19 cellular contexts compared by ENCODE assay signal in the genomic region with DNA sequence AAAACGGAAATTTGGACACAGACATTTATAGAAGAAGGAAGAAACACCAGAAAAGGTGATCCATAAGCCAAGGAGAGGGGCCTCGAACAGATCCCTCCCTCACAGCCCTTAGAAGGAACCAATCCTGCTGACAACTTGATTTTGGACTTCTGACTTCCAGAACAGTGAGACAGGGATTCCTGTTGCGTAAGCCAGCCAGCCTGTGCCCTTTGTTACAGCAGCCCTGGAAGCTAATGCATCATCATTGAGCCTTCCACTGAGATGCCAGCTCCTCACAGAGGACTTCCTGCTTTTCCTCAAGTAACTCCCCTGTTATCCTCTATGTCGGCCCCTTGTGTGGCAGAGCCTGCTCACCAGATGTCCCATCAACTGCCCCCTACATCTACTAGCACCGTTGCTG.
"Had no signal": no experiment of that assay in that cellular context is flagged by ENCODE, and none has a peak within 500 bp of the region (broad histone marks: within the 10 kb centered on the region; RNA-seq: fewer than 3 reads in every experiment).

No MANE protein-coding gene starts in this region.

- H3K4me3 Mint-ChIP-seq: activated CD4-positive, alpha-beta memory T cell treated with anti-CD3 and anti-CD28 coated beads for 36 hours; activated T-helper 1 cell treated with anti-CD3 and anti-CD28 coated beads, Interleukin-12 subunit alpha, Interleukin-12 subunit beta, Interleukin-2, Interleukin-4 antibody, amounts not matched to agents 30 ng/mL and 10 ng/mL and 1 ng/mL, durations not matched to agents 14 hours and 24 hours and 36 hours; naive thymus-derived CD8-positive, alpha-beta T cell; stimulated activated effector memory CD8-positive, alpha-beta T cell treated with anti-CD3 and anti-CD28 coated beads, Interleukin-12 subunit alpha, Interleukin-12 subunit beta, amount 100 ng/mL, for 72 hours had no signal

- H3K36me3 ChIP-seq: ascending aorta, cardiac muscle cell, colonic mucosa, thyroid gland, uterus had no signal

- ATAC-seq: activated CD4-positive, CD25-positive, alpha-beta regulatory T cell treated with anti-CD3 and anti-CD28 coated beads, Interleukin-2, amount 50 U/mL, for 24 hours; foreskin keratinocyte; left cardiac atrium; mucosa of descending colon; naive thymus-derived CD8-positive, alpha-beta T cell; right cardiac atrium; stimulated activated effector memory CD8-positive, alpha-beta T cell treated with anti-CD3 and anti-CD28 coated beads, Interleukin-12 subunit alpha, Interleukin-12 subunit beta, amount 100 ng/mL, for 72 hours had no signal

- H3K4me1 Mint-ChIP-seq: stimulated activated effector memory CD8-positive, alpha-beta T cell treated with anti-CD3 and anti-CD28 coated beads, Interleukin-12 subunit alpha, Interleukin-12 subunit beta, amount 100 ng/mL, for 72 hours had no signal

- H3K4me3 ChIP-seq: ascending aorta, cardiac muscle cell, colonic mucosa, lung, mucosa of descending colon, smooth muscle cell, thyroid gland, uterus had no signal

- H3K27ac ChIP-seq: ascending aorta, cardiac muscle cell, colonic mucosa, foreskin keratinocyte, thyroid gland, uterus had no signal

- H3K27ac Mint-ChIP-seq: activated CD4-positive, alpha-beta memory T cell treated with anti-CD3 and anti-CD28 coated beads for 36 hours; activated T-helper 1 cell treated with anti-CD3 and anti-CD28 coated beads, Interleukin-12 subunit alpha, Interleukin-12 subunit beta, Interleukin-2, Interleukin-4 antibody, amounts not matched to agents 30 ng/mL and 10 ng/mL and 1 ng/mL, durations not matched to agents 14 hours and 24 hours and 36 hours; stimulated activated effector memory CD8-positive, alpha-beta T cell treated with anti-CD3 and anti-CD28 coated beads, Interleukin-12 subunit alpha, Interleukin-12 subunit beta, amount 100 ng/mL, for 72 hours had no signal

- H3K4me1 ChIP-seq: ascending aorta, colonic mucosa, foreskin keratinocyte, thyroid gland, uterus had no signal

- H3K9me3 ChIP-seq: ascending aorta, colonic mucosa, mucosa of descending colon, thyroid gland, uterus had no signal

- H3K27me3 ChIP-seq: ascending aorta, cardiac muscle cell, colonic mucosa, foreskin keratinocyte, thyroid gland, uterus had no signal

- DNase-seq: activated CD4-positive, alpha-beta memory T cell treated with anti-CD3 and anti-CD28 coated beads for 36 hours; activated naive CD4-positive, alpha-beta T cell; colonic mucosa; effector CD8-positive, alpha-beta T cell; foreskin keratinocyte; left cardiac atrium; mucosa of descending colon; naive thymus-derived CD8-positive, alpha-beta T cell; right cardiac atrium; T-helper 2 cell; thyroid gland; uterus had no signal

- H3K9me3 Mint-ChIP-seq: activated CD4-positive, alpha-beta memory T cell treated with anti-CD3 and anti-CD28 coated beads for 36 hours; activated T-helper 1 cell treated with anti-CD3 and anti-CD28 coated beads, Interleukin-12 subunit alpha, Interleukin-12 subunit beta, Interleukin-2, Interleukin-4 antibody, amounts not matched to agents 30 ng/mL and 10 ng/mL and 1 ng/mL, durations not matched to agents 14 hours and 24 hours and 36 hours had no signal

- H3K36me3 Mint-ChIP-seq: activated CD4-positive, alpha-beta memory T cell treated with anti-CD3 and anti-CD28 coated beads for 36 hours; naive thymus-derived CD8-positive, alpha-beta T cell had no signal
